ENCODE assay signal across 17 cellular contexts in the genomic region with DNA sequence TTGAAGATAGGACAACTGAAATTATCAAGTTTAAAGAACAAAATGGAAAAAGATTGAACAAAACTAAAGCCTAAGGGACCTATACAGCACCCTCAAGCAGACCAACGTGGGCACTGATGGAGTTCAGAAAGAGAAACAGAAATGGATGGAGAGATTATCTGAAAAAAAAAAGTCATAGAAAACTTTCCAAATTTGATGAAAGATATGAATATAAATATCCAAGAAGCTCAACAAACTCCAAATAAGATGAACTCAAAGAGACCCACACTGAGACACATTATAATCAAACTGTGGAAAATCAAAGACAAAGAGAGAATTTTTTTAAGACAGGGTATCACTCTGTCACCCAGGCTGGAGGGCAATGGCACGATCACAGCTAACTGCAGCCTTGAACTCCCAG.
"Had no signal": no experiment of that assay in that cellular context is flagged by ENCODE, and none has a peak within 500 bp of the region (broad histone marks: within the 10 kb centered on the region; RNA-seq: fewer than 3 reads in every experiment).

No MANE protein-coding gene starts in this region.

- H3K36me3 ChIP-seq: stomach, suprapubic skin, thoracic aorta, thyroid gland, tibial artery, tibial nerve, transverse colon, upper lobe of left lung, upper lobe of right lung, uterus, vagina had no signal

- H3K4me1 ChIP-seq: stomach, suprapubic skin, testis, thyroid gland, tibial artery, tibial nerve, transverse colon, upper lobe of left lung, upper lobe of right lung, uterus, vagina had no signal

- ATAC-seq: stimulated activated effector memory CD8-positive, alpha-beta T cell treated with anti-CD3 and anti-CD28 coated beads, Interleukin-12 subunit alpha, Interleukin-12 subunit beta, amount 100 ng/mL, for 72 hours; stimulated activated memory B cell treated with anti-CD40 and anti-IgM and Interleukin-4, amounts not matched to agents 10 μg/mL and 1 μg/mL and 100 μg/mL, for 72 hours; stimulated activated naive B cell treated with anti-CD40 and anti-IgM and Interleukin-4, amounts not matched to agents 10 μg/mL and 1 μg/mL and 100 μg/mL, for 72 hours; stimulated activated naive CD8-positive, alpha-beta T cell treated with anti-CD3 and anti-CD28 coated beads, Interleukin-15, amount 100 ng/mL, for 72 hours; stimulated activated naive CD8-positive, alpha-beta T cell treated with anti-CD3 and anti-CD28 coated beads, Interleukin-15, Interleukin-2, amounts not matched to agents 100 U/mL and 50 U/mL, for 24 hours; upper lobe of right lung had no signal

- H3K27ac ChIP-seq: stomach, suprapubic skin, testis, thoracic aorta, thyroid gland, tibial artery, tibial nerve, transverse colon, upper lobe of left lung, upper lobe of right lung, uterus, vagina had no signal

- H3K4me3 ChIP-seq: stomach, suprapubic skin, testis, thoracic aorta, thyroid gland, tibial artery, tibial nerve, transverse colon, upper lobe of left lung, upper lobe of right lung, uterus, vagina had no signal

- H3K9me3 ChIP-seq: testis, thyroid gland, upper lobe of right lung, uterus, vagina had no signal
